In genomic region chr4:118566003-118566513, GRCh38 we compare ENCODE assay signal across 8 cellular contexts.
DNase-seq lines count a peak whose midpoint lies in the region; ATAC-seq, FAIRE-seq and TF ChIP-seq lines count a peak whose summit lies in the region.
"Not testable (repeated sequence)": the region's sequence is repeated elsewhere in the genome, so short reads cannot be mapped to it uniquely, and the experiment has no call there.

No MANE protein-coding gene starts in this region.

- intact Hi-C loops in GM12878 (cut with micrococcal nuclease; ENCODE audit: unreplicated experiment) = not testable (repeated sequence)

- SMC1A ChIA-PET in GM12878 (lab: Charles Lee; ENCODE audit: uncharacterized antibody, unreplicated experiment) = not testable (repeated sequence)

- FAIRE-seq in GM12878 (lab: Jason Lieb, UNC) = peak; percentile 35

- DNase-seq in M059J (ENCODE audit: low read depth) (peak; percentile 65), NT2/D1 (ENCODE audit: low read depth, low spot score) (peak; percentile 22), GM12878 (ENCODE audit: low read depth, low spot score) (peak; percentile 4)
- not testable (repeated sequence) for DNase-seq in left lobe of liver (ENCODE audit: low spot score)

- POLR2A ChIA-PET in GM12878 (lab: Charles Lee) = not testable (repeated sequence)

- not testable (repeated sequence) for TF ChIP-seq RAD21 in GM12878 (IDR thresholded peaks at IDR 0.05; ENCODE audit: insufficient read depth, low read depth, low read length)

- not testable (repeated sequence) for H4K20me1 ChIP-seq in GM12878 (ENCODE audit: control insufficient read depth, insufficient read depth)

- WGBS in GM12878 (ENCODE audit: insufficient coverage, insufficient replicate concordance, low lambda C conversion rate, missing lambda C conversion rate) = 9% methylated on average over 9 of the region's 9 CpGs

- not testable (repeated sequence) for TF ChIP-seq EP300 in GM12878 (IDR thresholded peaks at IDR 0.05; ENCODE audit: borderline replicate concordance in 1 of 2, control insufficient read depth in 1 of 2, low read depth in 2 of 2, low read length in 2 of 2)

- 0 out of 2 replicates have a peak overlapping the region, but pooled peaks have one; percentile 40 for H3K4me3 ChIP-seq in ACC112 (ENCODE audit: low read depth, low read length)
- H3K4me3 ChIP-seq in NT2/D1 (ENCODE audit: insufficient read length, low read depth); GM12878: not testable (repeated sequence)

- not testable (repeated sequence) for H2AFZ ChIP-seq in ACC112 (ENCODE audit: low read length, unreplicated experiment)
- H2AFZ ChIP-seq in GM12878 (ENCODE audit: control insufficient read depth, low read depth, low read length) = 0 out of 2 replicates have a peak overlapping the region, but pooled peaks have one; percentile 29

- ATAC-seq in GM18508 (IDR thresholded peaks at IDR 0.05; ENCODE audit: insufficient read depth, unreplicated experiment) = peak; percentile 46
- ATAC-seq in GM21526 (IDR thresholded peaks at IDR 0.05; ENCODE audit: low FRiP score, unreplicated experiment) = peak; percentile 60
- ATAC-seq in HG02973 (IDR thresholded peaks at IDR 0.05; ENCODE audit: unreplicated experiment) = peak; percentile 69
- peak; percentile 84 for ATAC-seq in GM12878
- peak; percentile 19 for ATAC-seq in left lobe of liver

- CTCF ChIA-PET in GM12878 (lab: Yijun Ruan, JAX) = not testable (repeated sequence)

- TF ChIP-seq POLR2A in GM12878 (IDR thresholded peaks at IDR 0.05; ENCODE audit: low read depth, low read length) = not testable (repeated sequence)

- H3K9ac ChIP-seq in NT2/D1 (ENCODE audit: insufficient read length, low read depth); GM12878 (ENCODE audit: control insufficient read depth, insufficient read depth, low read length): not testable (repeated sequence)

- in situ Hi-C loops in GM12878 (cut with MboI) = not testable (repeated sequence)

- RAD21 ChIA-PET in GM12878 (lab: Charles Lee; ENCODE audit: unreplicated experiment) = not testable (repeated sequence)

- H3K36me3 ChIP-seq in ACC112 (ENCODE audit: insufficient read depth, low read length); NT2/D1 (ENCODE audit: insufficient read depth, insufficient read length, low read length); GM12878 (ENCODE audit: control insufficient read depth in 2 of 2, insufficient read depth in 2 of 2, low read length in 1 of 2): not testable (repeated sequence)

- not testable (repeated sequence) for H3K27me3 ChIP-seq in ACC112 (ENCODE audit: insufficient read depth, low read length); NT2/D1 (ENCODE audit: insufficient read depth, insufficient read length); GM12878 (replicated peaks in 1 of 2; ENCODE audit: control insufficient read depth in 2 of 2, insufficient read depth in 2 of 2, low read length in 1 of 2)

- not testable (repeated sequence) for H3K4me2 ChIP-seq in GM12878 (ENCODE audit: control insufficient read depth, insufficient read depth)

- not testable (repeated sequence) for TF ChIP-seq CTCF in GM12878 (IDR thresholded peaks at IDR 0.05 in 2 of 3, conservative IDR thresholded peaks at IDR 0.05 in 1 of 3; ENCODE audit: control insufficient read depth in 2 of 3, extremely low read depth in 1 of 3, insufficient read depth in 1 of 3, low read depth in 3 of 3, low read length in 3 of 3)

- not testable (repeated sequence) for BruUV-seq in GM12878 (replicated peaks; lab: Mats Ljungman, UMichigan)

- H3K4me1 ChIP-seq in ACC112 (ENCODE audit: control insufficient read depth, insufficient read depth, low read length, unreplicated experiment); NT2/D1 (ENCODE audit: insufficient read depth, insufficient read length); GM12878 (ENCODE audit: control insufficient read depth, insufficient read depth, low read length): not testable (repeated sequence)

- peak overlapping the region; percentile 34; the same call in 1 of the 2 replicates for H3K27ac ChIP-seq in ACC112 (ENCODE audit: low read depth, low read length)
- not testable (repeated sequence) for H3K27ac ChIP-seq in GM12878 (ENCODE audit: control insufficient read depth, insufficient read depth)

- not testable (repeated sequence) for H3K79me2 ChIP-seq in ACC112 (ENCODE audit: control insufficient read depth, insufficient read depth, low read length, unreplicated experiment); GM12878 (ENCODE audit: control insufficient read depth, insufficient read depth, low read length)

- not testable (repeated sequence) for H3K9me3 ChIP-seq in NT2/D1 (ENCODE audit: insufficient read depth, low read length); GM12878 (replicated peaks; ENCODE audit: control insufficient read depth, insufficient read depth, low read length)

Comparison
In these comparisons a context has a peak if more than half of its experiments do, and no peak if none do; other contexts are left out.
1. ATAC-seq: peak in every context shown above with its lines; median percentile 84 in GM12878; 69 in HG02973; 60 in GM21526; 46 in GM18508; 19 in left lobe of liver.